Comparison of ENCODE assay signal across 23 cellular contexts in the genomic region with DNA sequence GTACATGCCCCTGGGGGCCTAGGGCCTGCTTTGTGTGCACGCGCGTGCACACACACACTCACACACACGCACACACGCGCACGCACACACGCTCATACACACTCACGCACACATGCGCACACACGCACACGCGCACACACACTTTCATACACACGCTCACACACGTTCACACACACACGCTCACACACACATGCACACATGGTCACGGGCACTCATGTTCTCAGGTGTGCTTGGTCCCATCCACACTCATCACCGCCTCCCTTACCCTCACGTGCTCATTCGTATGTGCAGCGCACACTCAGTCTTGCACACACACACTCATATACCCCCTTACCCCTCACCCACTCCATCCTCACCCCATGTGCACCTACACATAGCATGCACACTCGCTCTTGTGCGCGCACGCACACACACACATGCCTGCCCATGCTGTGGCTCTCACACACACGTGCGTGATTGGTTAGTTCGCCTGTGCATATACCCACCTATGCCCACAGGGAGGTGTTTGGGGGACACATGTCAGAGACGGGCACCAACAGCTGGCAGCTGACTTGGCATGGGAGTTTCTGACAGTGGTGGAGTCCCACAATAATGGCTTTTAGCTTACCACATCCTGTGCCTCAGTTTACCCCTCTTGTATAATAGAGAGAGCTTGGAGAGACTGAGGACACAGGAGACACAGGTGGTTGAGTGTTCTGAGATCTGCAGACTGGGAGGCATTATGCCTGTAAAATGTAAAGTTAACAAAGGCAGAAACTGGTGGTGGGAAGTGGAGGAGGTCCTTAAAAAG. TPM values are rescaled to one million over a fixed set of nuclear protein-coding genes. Genes with fewer than 3 reads are reported as not detected.
DNase-seq lines count a peak whose midpoint lies in the region; ATAC-seq, FAIRE-seq and TF ChIP-seq lines count a peak whose summit lies in the region.
"Had no signal": no experiment of that assay in that cellular context is flagged by ENCODE, and none has a peak within 500 bp of the region (broad histone marks: within the 10 kb centered on the region; RNA-seq: fewer than 3 reads in every experiment).

No MANE protein-coding gene starts in this region.

- TF ChIP-seq CTCF in H1 (IDR thresholded peaks at IDR 0.05; ENCODE audit: control extremely low read depth in 1 of 3, insufficient read depth in 1 of 3, low read depth in 1 of 3, low read length in 3 of 3) (no peak), neural crest cell (conservative IDR thresholded peaks at IDR 0.05) (no peak), kidney (IDR thresholded peaks at IDR 0.05; ENCODE audit: borderline replicate concordance, extremely low read depth, insufficient read depth) (no peak)

- peak overlapping the region; percentile 93 for H2AK5ac ChIP-seq in H1 (ENCODE audit: low read depth, low read length)

- H3K4me1 Mint-ChIP-seq in neural crest cell: peaks cover 46% of the 10 kb centered on the region

- H2BK5ac ChIP-seq in H1 (ENCODE audit: low read depth, low read length): peak overlapping the region; percentile 52; the same call in 1 of the 2 replicates

- H3K56ac ChIP-seq in H1 (replicated peaks; ENCODE audit: insufficient read length, low read depth, low read length): no peak overlapping the region

- peaks cover 7% of the 10 kb centered on the region; the same call in 1 of the 2 replicates for H3K79me1 ChIP-seq in H1 (ENCODE audit: low read depth, low read length)

- ATAC-seq in left cardiac atrium (no peak), HG02981 (IDR thresholded peaks at IDR 0.05; ENCODE audit: unreplicated experiment) (no peak), GM18867 (IDR thresholded peaks at IDR 0.05; ENCODE audit: unreplicated experiment) (no peak)
- ATAC-seq: A549; gastrocnemius medialis; naive thymus-derived CD4-positive, alpha-beta T cell had no signal

- no peaks in the 10 kb centered on the region; the same call in 1 of the 2 replicates for H3K23me2 ChIP-seq in H1 (ENCODE audit: low read depth, low read length)

- H4K91ac ChIP-seq in H1 (replicated peaks; ENCODE audit: insufficient read length, low read length): peak overlapping the region; percentile 35

- no peak for TF ChIP-seq RAD21 in H1 (IDR thresholded peaks at IDR 0.05 in 1 of 2, conservative IDR thresholded peaks at IDR 0.05 in 1 of 2; ENCODE audit: low read depth in 2 of 2, low read length in 2 of 2)

- peaks cover 0 to 5% of the 10 kb centered on the region in 2 experiments for H4K20me1 ChIP-seq in H1 (replicated peaks in 1 of 2; ENCODE audit: control insufficient read depth in 1 of 2, insufficient read depth in 2 of 2, low read length in 2 of 2)

- no peaks in the 10 kb centered on the region for H3K36me3 ChIP-seq in H1 (ENCODE audit: control insufficient read depth in 2 of 4, insufficient read depth in 4 of 4, low read length in 3 of 4)
- H3K36me3 ChIP-seq in kidney (ENCODE audit: control insufficient read depth in 1 of 2, insufficient read depth in 2 of 2, low read length in 2 of 2): peaks cover 0 to 6% of the 10 kb centered on the region in 2 donors
- H3K36me3 ChIP-seq: adrenal gland, cardiac muscle cell, gastrocnemius medialis, tibial nerve had no signal

- peaks cover 0 to 9% (median 4%) of the 10 kb centered on the region in 4 experiments; a peak in 4 of 7 replicates for H3K4me1 ChIP-seq in H1 (replicated peaks in 1 of 4; ENCODE audit: control insufficient read depth in 3 of 4, insufficient read depth in 4 of 4, low read length in 3 of 4)
- H3K4me1 ChIP-seq in kidney (ENCODE audit: control insufficient read depth in 1 of 2, insufficient read depth in 1 of 2, low read depth in 1 of 2, low read length in 2 of 2): peaks cover 63 to 69% of the 10 kb centered on the region in 2 donors

- no peaks in the 10 kb centered on the region for H3K27me3 ChIP-seq in H1 (replicated peaks in 1 of 4; ENCODE audit: control insufficient read depth in 3 of 4, extremely low read depth in 1 of 4, insufficient read depth in 3 of 4, low read length in 3 of 4)
- H3K27me3 ChIP-seq: adrenal gland, cardiac muscle cell, gastrocnemius medialis, tibial nerve had no signal

- no peak for TF ChIP-seq EP300 in H1 (IDR thresholded peaks at IDR 0.05; ENCODE audit: borderline replicate concordance in 1 of 2, low read depth in 2 of 2, low read length in 2 of 2)

- 85% methylated on average over 29 of the region's 29 CpGs; no CpG with 5 or more reads in 1 of the 2 experiments for WGBS in H1 (ENCODE audit: extremely low coverage in 1 of 2, insufficient coverage in 1 of 2, insufficient read length in 1 of 2, insufficient replicate concordance in 2 of 2, low coverage in 1 of 2, low lambda C conversion rate in 2 of 2, missing lambda C conversion rate in 1 of 2), 2 experiments

- H2AFZ ChIP-seq in H1 (ENCODE audit: low read length): no peak overlapping the region

- no peak overlapping the region for H3K4me2 ChIP-seq in H1 (ENCODE audit: insufficient read depth in 1 of 2, low read depth in 2 of 2, low read length in 2 of 2)
- H3K4me2 ChIP-seq: A549 had no signal

- CTCF ChIA-PET in H1 (lab: Charles Lee; ENCODE audit: partially characterized antibody): interaction anchor here (0.6 to 5.5 kb wide), 8 partner anchors 7 to 260 kb away, joined by 3 to 28 read pairs (median 4); no protein-coding TSS in a partner anchor

- H3K27ac Mint-ChIP-seq in neural crest cell (ENCODE audit: unreplicated experiment): no peak overlapping the region
- H3K27ac Mint-ChIP-seq: naive thymus-derived CD4-positive, alpha-beta T cell; stimulated activated naive CD8-positive, alpha-beta T cell treated with anti-CD3 and anti-CD28 coated beads, Interleukin-15, Interleukin-2, amounts not matched to agents 100 ng/mL and 50 ng/mL, for 24 hours had no signal

- H4K5ac ChIP-seq in H1 (ENCODE audit: insufficient read length, low read depth, low read length): no peak overlapping the region

- FAIRE-seq in H1 (lab: Jason Lieb, UNC) (no peak), kidney (lab: Jason Lieb, UNC) (no peak)
- FAIRE-seq: A549 had no signal

- H3K36me3 Mint-ChIP-seq in neural crest cell (ENCODE audit: low read depth): peaks cover under 1% of the 10 kb centered on the region

- H3K9me3 Mint-ChIP-seq in neural crest cell: no peaks in the 10 kb centered on the region
- H3K9me3 Mint-ChIP-seq: stimulated activated naive CD8-positive, alpha-beta T cell treated with anti-CD3 and anti-CD28 coated beads, Interleukin-15, Interleukin-2, amounts not matched to agents 100 ng/mL and 50 ng/mL, for 24 hours had no signal

- H3K4me3 ChIP-seq in H1 (ENCODE audit: extremely low read depth in 1 of 4, insufficient read depth in 2 of 4, low read depth in 3 of 4, low read length in 4 of 4): no peak overlapping the region
- no peak overlapping the region for H3K4me3 ChIP-seq in kidney (ENCODE audit: low read length in 2 of 2)
- H3K4me3 ChIP-seq: A549, adrenal gland, cardiac muscle cell, gastrocnemius medialis, tibial nerve had no signal

- intact Hi-C loops in left cardiac atrium (cut with DNase I): no loop called here
- intact Hi-C loops in cardiac septum (cut with DNase I): no loop called here
- intact Hi-C loops in kidney (cut with DNase I): no loop called here

- peaks cover 19% of the 10 kb centered on the region for H3K27me3 Mint-ChIP-seq in neural crest cell (ENCODE audit: low read depth)

- H4K8ac ChIP-seq in H1 (ENCODE audit: extremely low read depth, insufficient read depth, low read length): no peak overlapping the region; the same call in 1 of the 2 replicates

- H2BK15ac ChIP-seq in H1 (ENCODE audit: low read length): no peak overlapping the region

- peak; percentile 8 for DNase-seq in left cardiac atrium
- no peak for DNase-seq in cardiac septum (ENCODE audit: low spot score)
- no peak for DNase-seq in H1 (ENCODE audit: low read depth in 1 of 2, low spot score in 2 of 2)
- no peak for DNase-seq in neural crest cell (ENCODE audit: low read depth, low spot score)
- no peak for DNase-seq in kidney
- DNase-seq in activated T-cell treated with anti-CD3 and anti-CD28 coated beads, Interleukin-2, amount 50 U/mL, for 48 hours: no peak
- DNase-seq: activated CD4-positive, alpha-beta T cell treated with anti-CD3 and anti-CD28 coated beads, Interleukin-2, amount 50 U/mL, for 48 hours; activated T-cell treated with anti-CD3 and anti-CD28 coated beads for 4 hours; erythroblast; gastrocnemius medialis; NCI-H526; SHP77 treated with DMSO at 0.1 percent for 48 hours; stimulated activated CD4-positive, alpha-beta T cell treated with anti-CD3 and anti-CD28 coated beads, Interleukin-2, amount 100 ng/mL, for 24 hours; T-helper 2 cell had no signal

- TF ChIP-seq POLR2A in H1 (IDR thresholded peaks at IDR 0.05; ENCODE audit: control extremely low read depth in 1 of 2, low read depth in 2 of 2, low read length in 2 of 2): no peak

- H3K27ac ChIP-seq in H1 (ENCODE audit: low read depth, low read length): no peak overlapping the region
- H3K27ac ChIP-seq in kidney (ENCODE audit: low read depth in 2 of 2, low read length in 2 of 2): peak overlapping the region in 1 of 2 donors; percentile 83
- H3K27ac ChIP-seq: A549, cardiac muscle cell, VCaP had no signal

- no peaks in the 10 kb centered on the region; a peak in 1 of 4 replicates for H3K9me3 ChIP-seq in H1 (ENCODE audit: insufficient read depth in 2 of 2, low read depth in 1 of 2, low read length in 1 of 2)
- no peaks in the 10 kb centered on the region for H3K9me3 ChIP-seq in kidney (ENCODE audit: control insufficient read depth in 1 of 2, low read length in 2 of 2)
- H3K9me3 ChIP-seq: A549, adrenal gland, gastrocnemius medialis, tibial nerve had no signal

- no peak overlapping the region for H3K23ac ChIP-seq in H1 (ENCODE audit: insufficient read length)

- no peaks in the 10 kb centered on the region for H3K79me2 ChIP-seq in H1 (ENCODE audit: control insufficient read depth in 1 of 2, insufficient read depth in 2 of 2, low read length in 2 of 2)

- peak overlapping the region; percentile 3 for H3K4me3 Mint-ChIP-seq in neural crest cell
- H3K4me3 Mint-ChIP-seq: stimulated activated naive CD8-positive, alpha-beta T cell treated with anti-CD3 and anti-CD28 coated beads, Interleukin-15, Interleukin-2, amounts not matched to agents 100 ng/mL and 50 ng/mL, for 24 hours had no signal

- no peak overlapping the region for H2BK20ac ChIP-seq in H1 (ENCODE audit: low read length)

- H2BK120ac ChIP-seq in H1 (replicated peaks; ENCODE audit: low read depth, low read length): no peak overlapping the region

- H3K4ac ChIP-seq in H1 (replicated peaks; ENCODE audit: insufficient read length, low read depth, low read length): no peak overlapping the region

- no peak overlapping the region for H3K9ac ChIP-seq in H1 (replicated peaks in 1 of 4; ENCODE audit: extremely low read depth in 1 of 4, low read depth in 3 of 4, low read length in 3 of 4)
- no peak overlapping the region for H3K9ac ChIP-seq in kidney (ENCODE audit: low read length in 2 of 2)

- POLR2A ChIA-PET in H1 (lab: Charles Lee; ENCODE audit: partially characterized antibody): interaction anchor here (1.1 kb wide), 1 partner anchor 19 kb away, joined by 3 read pairs; no protein-coding TSS in a partner anchor

- peak overlapping the region; percentile 92; the same call in 1 of the 2 replicates for H2BK12ac ChIP-seq in H1 (ENCODE audit: low read depth, low read length)

- H3K18ac ChIP-seq in H1 (ENCODE audit: extremely low read depth, low read length): no peak overlapping the region

- H3K14ac ChIP-seq in H1 (ENCODE audit: insufficient read length): no peak overlapping the region

RNA-seq across cellular contexts. Expression of a gene that starts 28.7 kb away (rescaled TPM):
- total RNA-seq in left cardiac atrium (100 to 1,000 TPM; 125 to 201 TPM), cardiac septum (299 TPM), neural crest cell (22.8 and 23.8 TPM in 2 replicates), kidney (81.6 TPM)
- total RNA-seq in H1 (2021; fragmentation: NEBNext Ultra II Directional; extraction: Animal tissue kit (Norgen Biotek cat#: 25700)): 26.1 and 29.1 TPM in 2 replicates
- polyA plus RNA-seq in H1 (2011; rRNA removed) (11.5 and 20.7 TPM in 2 replicates), kidney (ENCODE audit: insufficient read depth, low read depth, low replicate concordance) (62.4 TPM)
- polyA plus RNA-seq in H1 (2011; cell fraction: cytosol; rRNA removed): 18.5 TPM
- 28.8 TPM for polyA plus RNA-seq in H1 (2011; cell fraction: nucleus; rRNA removed)
- polyA plus RNA-seq in H1 (2012, experiment 1 of 2): 12.7 to 19.8 TPM (median 17.2 TPM) in 4 replicates
- polyA plus RNA-seq in H1 (2012, experiment 2 of 2): 14.9 TPM
- polyA plus RNA-seq in H1 (2013, experiment 1 of 2): 20.1 TPM
- 22.9 TPM for polyA plus RNA-seq in H1 (2013, experiment 2 of 2)
- polyA minus RNA-seq in H1 (2011; rRNA and poly(A)+ RNA removed): 22.9 and 41.1 TPM in 2 replicates
- 7.2 TPM for polyA minus RNA-seq in H1 (2011; cell fraction: cytosol; rRNA and poly(A)+ RNA removed)
- polyA minus RNA-seq in H1 (2011; cell fraction: nucleus; rRNA and poly(A)+ RNA removed): 17.2 TPM
